In genomic region chr13:43303040-43303729, GRCh38 we compare ENCODE assay signal across 7 cellular contexts.
DNase-seq lines count a peak whose midpoint lies in the region; TF ChIP-seq lines count a peak whose summit lies in the region.

No MANE protein-coding gene starts in this region.

- no peaks in the 10 kb centered on the region for H3K27me3 ChIP-seq in mammary epithelial cell (ENCODE audit: insufficient read depth, low read length)

- DNase-seq in GM03348 (ENCODE audit: low spot score) (peak; percentile 60), NCI-H524 treated with DMSO at 0.1 percent for 48 hours (lab: John Stamatoyannopoulos, UW) (peak; percentile 48), mammary epithelial cell (peak; percentile 23), left kidney (ENCODE audit: low read depth, low spot score) (peak; percentile 89), type B pancreatic cell (ENCODE audit: extremely low spot score, unreplicated experiment) (no peak), SHP77 treated with DMSO at 0.1 percent for 48 hours (lab: John Stamatoyannopoulos, UW) (no peak)

- H3K4me2 ChIP-seq in mammary epithelial cell (ENCODE audit: insufficient read depth, low read depth, low read length) = no peak overlapping the region

- POLR2A ChIA-PET in HEK293 (lab: Yijun Ruan, JAX) = no interaction called here

- TF ChIP-seq CTCF in HEK293 (tag by site-specific recombination; IDR thresholded peaks at IDR 0.05) (no peak; the same call in 1 of the 2 replicates), mammary epithelial cell (conservative IDR thresholded peaks at IDR 0.05 in 1 of 2, IDR thresholded peaks at IDR 0.05 in 1 of 2; ENCODE audit: extremely low read depth in 1 of 2, insufficient read depth in 1 of 2, low read depth in 1 of 2, low read length in 2 of 2) (peak; percentile 16 to 69), type B pancreatic cell (conservative IDR thresholded peaks at IDR 0.05) (peak; percentile 74)

- H3K27ac ChIP-seq in HEK293 (ENCODE audit: extremely low read depth, low read depth, low read length) (no peak overlapping the region), mammary epithelial cell (ENCODE audit: insufficient read depth, low read depth, low read length) (no peak overlapping the region)

- H3K4me3 ChIP-seq in HEK293 (ENCODE audit: low read depth, low read length) = no peak overlapping the region
- H3K4me3 ChIP-seq in mammary epithelial cell (replicated peaks in 1 of 3; ENCODE audit: insufficient read depth in 1 of 3, low read depth in 2 of 3, low read length in 3 of 3) = no peak overlapping the region

- peaks cover 9% of the 10 kb centered on the region for H3K27me3 Mint-ChIP-seq in type B pancreatic cell

- no peak overlapping the region for H3K4me3 Mint-ChIP-seq in type B pancreatic cell

- no peak overlapping the region for H3K9ac ChIP-seq in mammary epithelial cell (ENCODE audit: insufficient read depth, low read length)

- in situ Hi-C loops in mammary epithelial cell (cut with MboI; ENCODE audit: low sequenced_read_pairs in 2 of 2) = no loop called here

- dilution Hi-C loops in mammary epithelial cell (cut with HindIII; ENCODE audit: low sequenced_read_pairs) = no loop called here

- H3K4me1 ChIP-seq in HEK293 (ENCODE audit: control insufficient read depth, insufficient read depth, low read length) = peaks cover 5% of the 10 kb centered on the region; the same call in 1 of the 2 replicates
- peaks cover 17% of the 10 kb centered on the region for H3K4me1 ChIP-seq in mammary epithelial cell (ENCODE audit: insufficient read depth, low read length)

- WGBS in mammary epithelial cell (ENCODE audit: low coverage, missing lambda C conversion rate) = 19% methylated on average over 4 of the region's 5 CpGs

- H4K20me1 ChIP-seq in mammary epithelial cell (ENCODE audit: insufficient read depth, low read length) = no peaks in the 10 kb centered on the region

- CTCF ChIA-PET in HEK293 (lab: Yijun Ruan, JAX) = interaction anchor here (0.6 to 1.6 kb wide), 8 partner anchors 35 to 513 kb away, joined by 3 to 5 read pairs (median 3); no protein-coding TSS in a partner anchor
- CTCF ChIA-PET in mammary epithelial cell (lab: Charles Lee; ENCODE audit: low non-redundant PET) = interaction anchor here (0.7 to 0.8 kb wide), 2 partner anchors 310 to 502 kb away, joined by 4 to 5 read pairs; no protein-coding TSS in a partner anchor

- peak overlapping the region; percentile 53 for H2AFZ ChIP-seq in mammary epithelial cell (ENCODE audit: low read depth, low read length)

- H3K9me3 Mint-ChIP-seq in type B pancreatic cell = no peaks in the 10 kb centered on the region

- no peaks in the 10 kb centered on the region for H3K9me3 ChIP-seq in HEK293 (ENCODE audit: control insufficient read depth, insufficient read depth, low read depth, low read length)
- no peaks in the 10 kb centered on the region for H3K9me3 ChIP-seq in mammary epithelial cell (replicated peaks; ENCODE audit: insufficient read depth, low read length)

- no TSS peak for BruUV-seq in mammary epithelial cell (replicated peaks; lab: Mats Ljungman, UMichigan)

- H3K36me3 ChIP-seq in HEK293 (ENCODE audit: control insufficient read depth in 2 of 2, insufficient read depth in 1 of 2, low read length in 2 of 2) (no peaks in the 10 kb centered on the region), mammary epithelial cell (ENCODE audit: insufficient read depth, low read length) (no peaks in the 10 kb centered on the region)

- intact Hi-C loops in mammary epithelial cell (cut with micrococcal nuclease) = loop anchor here (1.0 to 10.0 kb wide), 4 partner anchors 338 to 571 kb away; no protein-coding TSS in a partner anchor

- H3K4me1 Mint-ChIP-seq in type B pancreatic cell (ENCODE audit: unreplicated experiment) = peaks cover 45% of the 10 kb centered on the region

- no peak overlapping the region for H3K27ac Mint-ChIP-seq in type B pancreatic cell

- H3K36me3 Mint-ChIP-seq in type B pancreatic cell = no peaks in the 10 kb centered on the region

- H3K79me2 ChIP-seq in mammary epithelial cell (ENCODE audit: insufficient read depth, low read length) = no peaks in the 10 kb centered on the region

TF ChIP-seq in HEK293, 187 proteins besides CTCF, POLR2A, EP300 and RAD21:
- no peak for TF ChIP-seq ZNF391 (tag by site-specific recombination; IDR thresholded peaks at IDR 0.05; ENCODE audit: borderline replicate concordance, low read depth)
- TF ChIP-seq SP3 (tag by site-specific recombination; IDR thresholded peaks at IDR 0.05) = no peak
- peak; percentile 76 for TF ChIP-seq ZBTB17 (tag by site-specific recombination; IDR thresholded peaks at IDR 0.05)
- no peak for TF ChIP-seq ZNF473 (tag by site-specific recombination; IDR thresholded peaks at IDR 0.05)
- TF ChIP-seq ZNF654 (tag by site-specific recombination; IDR thresholded peaks at IDR 0.05; ENCODE audit: low read depth) = peak; percentile 25; the same call in 1 of the 2 replicates

Comparison
In these comparisons a context has a peak if more than half of its experiments do, and no peak if none do; other contexts are left out.
1. DNase-seq: peak in GM03348 (single experiment), NCI-H524 treated with DMSO at 0.1 percent for 48 hours (single experiment), mammary epithelial cell (single experiment) and left kidney (single experiment); none in type B pancreatic cell (single experiment) and SHP77 treated with DMSO at 0.1 percent for 48 hours (single experiment).